In the genomic region with DNA sequence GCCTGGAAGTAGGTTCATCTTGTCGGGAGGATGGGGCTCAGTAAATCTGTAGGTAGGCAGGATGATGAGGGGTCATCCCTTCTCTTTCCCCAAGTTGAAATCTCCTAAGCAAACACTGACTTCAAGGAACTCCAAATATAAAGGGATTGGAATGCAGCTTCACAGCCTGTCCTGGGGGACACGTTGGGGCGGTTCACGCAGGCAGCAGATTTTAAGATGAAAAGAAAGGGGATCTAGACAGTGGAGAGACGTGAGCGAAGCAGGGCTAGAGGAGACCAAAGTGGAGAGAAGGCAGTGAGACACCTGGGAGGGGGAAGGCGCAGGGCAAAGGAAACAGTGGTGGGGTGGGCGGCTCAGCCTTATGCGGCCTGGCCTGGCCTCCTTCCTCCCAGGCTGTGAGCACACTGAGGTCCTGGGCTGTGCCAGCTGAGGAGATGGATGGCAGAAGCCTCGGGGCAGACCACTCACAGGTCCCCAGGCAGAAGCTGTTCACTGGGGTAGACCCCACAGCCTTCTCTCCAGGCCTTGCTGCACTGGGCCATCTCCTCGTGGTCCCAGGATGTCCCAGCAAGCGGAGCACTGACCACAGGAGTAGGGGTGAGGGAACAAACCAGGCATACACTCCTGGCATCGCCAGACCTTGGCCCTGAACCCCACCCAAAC, we compare ENCODE assay signal across 27 cellular contexts. TPM values are rescaled to one million over a fixed set of nuclear protein-coding genes. Genes with fewer than 3 reads are reported as not detected.
A peak's percentile ranks its signal among the peaks of the same experiment; 100 is the strongest.
DNase-seq lines count a peak whose midpoint lies in the region; ATAC-seq, FAIRE-seq and TF ChIP-seq lines count a peak whose summit lies in the region.
"Had no signal": no experiment of that assay in that cellular context is flagged by ENCODE, and none has a peak within 500 bp of the region (broad histone marks: within the 10 kb centered on the region; RNA-seq: fewer than 3 reads in every experiment).

No MANE protein-coding gene starts in this region.

- TF ChIP-seq EP300 in K562 (IDR thresholded peaks at IDR 0.05; ENCODE audit: low read length) = no peak
- TF ChIP-seq EP300 in upper lobe of left lung (IDR thresholded peaks at IDR 0.05) = no peak
- TF ChIP-seq EP300 in sigmoid colon (IDR thresholded peaks at IDR 0.05) = no peak

- H3K27ac ChIP-seq in K562 (ENCODE audit: extremely low read depth, low read depth, low read length) = no peak overlapping the region
- H3K27ac ChIP-seq in upper lobe of left lung = no peak overlapping the region
- no peak overlapping the region for H3K27ac ChIP-seq in prostate gland
- H3K27ac ChIP-seq in sigmoid colon = no peak overlapping the region
- H3K27ac ChIP-seq: breast epithelium, colonic mucosa, epithelial cell of prostate, RWPE1, skin epidermis had no signal

- CTCF ChIA-PET in K562 (lab: Yijun Ruan, JAX; ENCODE audit: low intra/inter-chr PET ratio) = interaction anchor here (1.2 kb wide), 1 partner anchor 352 kb away, joined by 3 read pairs; no protein-coding TSS in a partner anchor

- peak overlapping the region; percentile 4 for H3K27ac Mint-ChIP-seq in mesothelial cell of epicardium
- H3K27ac Mint-ChIP-seq: activated B cell treated with CpG ODN at 0.5 μM for 24 hours; activated naive CD4-positive, alpha-beta T cell treated with anti-CD3 and anti-CD28 coated beads, Interleukin-2, amount 50 U/mL, for 24 hours; immature natural killer cell; stimulated activated naive B cell treated with anti-CD40 and anti-IgM and Interleukin-4, amounts not matched to agents 10 μg/mL and 1 μg/mL and 100 μg/mL, for 72 hours had no signal

- H3K9ac ChIP-seq in K562 (ENCODE audit: insufficient read depth in 1 of 2, low read depth in 2 of 2, low read length in 2 of 2) = peak overlapping the region in 1 of 2 experiments; percentile 10; a peak in 1 of 4 replicates

- POLR2A ChIA-PET in K562 (lab: Yijun Ruan, JAX) = interaction anchor here (0.7 to 0.9 kb wide), 2 partner anchors 11 to 348 kb away, joined by 3 read pairs; no protein-coding TSS in a partner anchor

- H3K4me2 ChIP-seq in K562 (ENCODE audit: insufficient read depth, low read length) = no peak overlapping the region

- H3K4me1 ChIP-seq in K562 (replicated peaks in 1 of 2; ENCODE audit: control insufficient read depth in 2 of 2, insufficient read depth in 2 of 2, low read length in 2 of 2) (peaks cover 4 to 5% of the 10 kb centered on the region in 2 experiments; a peak in 3 of 5 replicates), upper lobe of left lung (peaks cover 0 to 3% (median 0%) of the 10 kb centered on the region in 4 donors), prostate gland (replicated peaks) (no peaks in the 10 kb centered on the region), sigmoid colon (no peaks in the 10 kb centered on the region)
- H3K4me1 ChIP-seq: breast epithelium, colonic mucosa had no signal

- ATAC-seq in Right ventricle myocardium inferior = peak; percentile 14
- ATAC-seq in left ventricle myocardium superior = no peak
- ATAC-seq in K562 = peak; percentile 23; the same call in 2 of the 3 replicates
- ATAC-seq in upper lobe of left lung (ENCODE audit: low FRiP score in 2 of 2) = peak; percentile 19 to 35
- ATAC-seq: HepG2; naive thymus-derived CD4-positive, alpha-beta T cell; stimulated activated naive B cell treated with anti-CD40 and anti-IgM and Interleukin-4, amounts not matched to agents 10 μg/mL and 1 μg/mL and 100 μg/mL, for 72 hours had no signal

- H3K36me3 ChIP-seq in K562 (ENCODE audit: control insufficient read depth, insufficient read depth, low read length) (no peaks in the 10 kb centered on the region), upper lobe of left lung (no peaks in the 10 kb centered on the region), prostate gland (no peaks in the 10 kb centered on the region), sigmoid colon (no peaks in the 10 kb centered on the region)
- H3K36me3 ChIP-seq: breast epithelium, colonic mucosa had no signal

- H2AFZ ChIP-seq in K562 (ENCODE audit: low read depth, low read length) = no peak overlapping the region

- peaks cover 18% of the 10 kb centered on the region for H3K4me1 Mint-ChIP-seq in mesothelial cell of epicardium
- H3K4me1 Mint-ChIP-seq: stimulated activated naive B cell treated with anti-CD40 and anti-IgM and Interleukin-4, amounts not matched to agents 10 μg/mL and 1 μg/mL and 100 μg/mL, for 72 hours had no signal

- no peak for DNase-seq in Right ventricle myocardium inferior (ENCODE audit: missing footprints)
- no peak for DNase-seq in left ventricle myocardium superior
- no peak for DNase-seq in K562 (ENCODE audit: extremely low read depth in 1 of 4, low spot score in 3 of 4)
- no peak for DNase-seq in mesothelial cell of epicardium (ENCODE audit: low spot score in 2 of 2, unreplicated experiment in 2 of 2)
- DNase-seq in upper lobe of left lung = peak in 1 of 2 donors; percentile 32
- no peak for DNase-seq in central memory CD4-positive, alpha-beta T cell
- no peak for DNase-seq in prostate gland (ENCODE audit: low spot score)
- DNase-seq in sigmoid colon = no peak
- DNase-seq: activated B cell treated with CpG ODN at 0.5 μM for 24 hours; activated CD4-positive, alpha-beta T cell treated with anti-CD3 and anti-CD28 coated beads, Interleukin-2, amount 50 U/mL, for 48 hours; amniotic stem cell; CD4-positive, alpha-beta memory T cell; colonic mucosa; effector CD4-positive, alpha-beta T cell; immature natural killer cell; MV-4-11; naive thymus-derived CD4-positive, alpha-beta T cell; NCI-H1436 treated with DMSO at 0.1 percent for 48 hours; NCI-H446; stimulated activated naive B cell treated with anti-CD40 and anti-IgM and Interleukin-4, amounts not matched to agents 10 μg/mL and 1 μg/mL and 100 μg/mL, for 72 hours had no signal

- H3K4me3 ChIP-seq in K562 (no peak overlapping the region), upper lobe of left lung (no peak overlapping the region), prostate gland (no peak overlapping the region), sigmoid colon (no peak overlapping the region)
- H3K4me3 ChIP-seq: breast epithelium, colonic mucosa, skin epidermis had no signal

- H3K9me3 ChIP-seq in K562 (replicated peaks; ENCODE audit: control insufficient read depth, insufficient read depth, low read depth, low read length) (no peaks in the 10 kb centered on the region), upper lobe of left lung (no peaks in the 10 kb centered on the region), prostate gland (no peaks in the 10 kb centered on the region), sigmoid colon (no peaks in the 10 kb centered on the region)
- H3K9me3 ChIP-seq: breast epithelium, colonic mucosa had no signal

- no peaks in the 10 kb centered on the region for H3K9me3 Mint-ChIP-seq in mesothelial cell of epicardium
- H3K9me3 Mint-ChIP-seq: activated B cell treated with CpG ODN at 0.5 μM for 24 hours; activated naive CD4-positive, alpha-beta T cell treated with anti-CD3 and anti-CD28 coated beads, Interleukin-2, amount 50 U/mL, for 24 hours; CD4-positive, alpha-beta memory T cell; naive thymus-derived CD4-positive, alpha-beta T cell; stimulated activated naive B cell treated with anti-CD40 and anti-IgM and Interleukin-4, amounts not matched to agents 10 μg/mL and 1 μg/mL and 100 μg/mL, for 72 hours had no signal

- no peaks in the 10 kb centered on the region for H3K9me1 ChIP-seq in K562 (ENCODE audit: control insufficient read depth, insufficient read depth, low read length)

- BruUV-seq in K562 (replicated peaks; lab: Mats Ljungman, UMichigan) = no TSS peak

- H4K20me1 ChIP-seq in K562 (replicated peaks; ENCODE audit: control insufficient read depth, insufficient read depth, low read length) = no peaks in the 10 kb centered on the region

- TF ChIP-seq POLR2A in K562 (conservative IDR thresholded peaks at IDR 0.05) = no peak
- TF ChIP-seq POLR2A in upper lobe of left lung (IDR thresholded peaks at IDR 0.05) = no peak
- no peak for TF ChIP-seq POLR2A in prostate gland (IDR thresholded peaks at IDR 0.05)
- TF ChIP-seq POLR2A in sigmoid colon (IDR thresholded peaks at IDR 0.05) = no peak

- FAIRE-seq in K562 (lab: Jason Lieb, UNC) = no peak
- FAIRE-seq: D721Med, HepG2 had no signal

- H3K36me3 Mint-ChIP-seq in mesothelial cell of epicardium = no peaks in the 10 kb centered on the region
- H3K36me3 Mint-ChIP-seq: activated naive CD4-positive, alpha-beta T cell treated with anti-CD3 and anti-CD28 coated beads, Interleukin-2, amount 50 U/mL, for 24 hours; CD4-positive, alpha-beta memory T cell; immature natural killer cell; naive thymus-derived CD4-positive, alpha-beta T cell; stimulated activated naive B cell treated with anti-CD40 and anti-IgM and Interleukin-4, amounts not matched to agents 10 μg/mL and 1 μg/mL and 100 μg/mL, for 72 hours had no signal

- 20% methylated on average over 13 of the region's 13 CpGs for WGBS in K562 (ENCODE audit: insufficient coverage, low coverage, missing lambda C conversion rate)
- WGBS in upper lobe of left lung, 2 donors = 81 to 86% methylated on average over 10 to 13 of the region's 13 CpGs
- 61% methylated on average over 13 of the region's 13 CpGs for whole genome bisulfite sequencing in prostate gland
- WGBS in sigmoid colon, 2 donors = 86 to 90% methylated on average over 13 of the region's 13 CpGs

- in situ Hi-C loops in K562 (cut with MboI) = no loop called here

- intact Hi-C loops in Right ventricle myocardium inferior (cut with DNase I) = no loop called here
- intact Hi-C loops in left ventricle myocardium superior (cut with micrococcal nuclease) = no loop called here
- intact Hi-C loops in K562 (cut with micrococcal nuclease) = no loop called here
- intact Hi-C loops in prostate gland (cut with DNase I) = no loop called here
- intact Hi-C loops in sigmoid colon (cut with DNase I) = no loop called here

- H3K27me3 ChIP-seq in K562 (ENCODE audit: control insufficient read depth in 2 of 2, insufficient read depth in 2 of 2, low read length in 2 of 2) (peaks cover 28 to 49% of the 10 kb centered on the region in 2 experiments), upper lobe of left lung (no peaks in the 10 kb centered on the region), prostate gland (replicated peaks; ENCODE audit: insufficient read depth) (no peaks in the 10 kb centered on the region), sigmoid colon (no peaks in the 10 kb centered on the region)
- H3K27me3 ChIP-seq: breast epithelium, colonic mucosa had no signal

- no peaks in the 10 kb centered on the region for H3K27me3 Mint-ChIP-seq in mesothelial cell of epicardium (ENCODE audit: low read depth)
- H3K27me3 Mint-ChIP-seq: activated naive CD4-positive, alpha-beta T cell treated with anti-CD3 and anti-CD28 coated beads, Interleukin-2, amount 50 U/mL, for 24 hours; CD4-positive, alpha-beta memory T cell had no signal

- no peak for TF ChIP-seq CTCF in K562 (IDR thresholded peaks at IDR 0.05 in 2 of 3, conservative IDR thresholded peaks at IDR 0.05 in 1 of 3; ENCODE audit: insufficient read depth in 2 of 3, low read depth in 1 of 3, low read length in 3 of 3)
- TF ChIP-seq CTCF in mesothelial cell of epicardium (IDR thresholded peaks at IDR 0.05; ENCODE audit: unreplicated experiment) = no peak
- no peak for TF ChIP-seq CTCF in upper lobe of left lung (IDR thresholded peaks at IDR 0.05)
- TF ChIP-seq CTCF in prostate gland (IDR thresholded peaks at IDR 0.05) = no peak
- TF ChIP-seq CTCF in sigmoid colon (IDR thresholded peaks at IDR 0.05) = no peak

- H3K79me2 ChIP-seq in K562 (ENCODE audit: control insufficient read depth, insufficient read depth, low read length) = no peaks in the 10 kb centered on the region

- no peak overlapping the region for H3K4me3 Mint-ChIP-seq in mesothelial cell of epicardium
- H3K4me3 Mint-ChIP-seq: activated B cell treated with CpG ODN at 0.5 μM for 24 hours; activated naive CD4-positive, alpha-beta T cell treated with anti-CD3 and anti-CD28 coated beads, Interleukin-2, amount 50 U/mL, for 24 hours; CD4-positive, alpha-beta memory T cell; immature natural killer cell; stimulated activated naive B cell treated with anti-CD40 and anti-IgM and Interleukin-4, amounts not matched to agents 10 μg/mL and 1 μg/mL and 100 μg/mL, for 72 hours had no signal

- TF ChIP-seq RAD21 in K562 (CRISPR knock-in tag; conservative IDR thresholded peaks at IDR 0.05 in 1 of 2, IDR thresholded peaks at IDR 0.05 in 1 of 2) = no peak

RNA-seq across cellular contexts. Expression of a gene that starts 51.7 kb away (rescaled TPM):
- total RNA-seq in Right ventricle myocardium inferior (48.8 TPM), left ventricle myocardium superior (47.4 TPM), K562 (2014; rRNA removed) (38.3 and 63.2 TPM in 2 replicates), K562 (2014; rRNA removed; fragmentation: Illumina TruSeq; extraction: Trizol) (122 and 133 TPM in 2 replicates), K562 (2015; rRNA removed; fragmentation: Illumina TruSeq; extraction: Trizol) (91.2 and 103 TPM in 2 replicates), K562 (2021) (105 and 107 TPM in 2 replicates), mesothelial cell of epicardium (82.5 to 85.5 TPM (median 84.4 TPM) in 3 replicates), upper lobe of left lung (100 to 1,000 TPM in 2 of 6 donors, 10 to 100 TPM in 4; 59.7 to 145 (median 81.2) TPM), prostate gland (10 to 100 TPM; 36.4 to 79.1 TPM), sigmoid colon (10 to 100 TPM; 43.2 to 47.9 (median 45.1) TPM)
- 74.7 and 186 TPM in 2 replicates for total RNA-seq in K562 (2011; cell fraction: chromatin; rRNA removed; ENCODE audit: low replicate concordance)
- 41.0 and 51.3 TPM in 2 replicates for total RNA-seq in K562 (2011; cell fraction: nucleolus; rRNA removed)
- total RNA-seq in K562 (2011; cell fraction: nucleoplasm; rRNA removed) = 111 and 217 TPM in 2 replicates
- polyA plus RNA-seq in K562 (2011; rRNA removed) (49.0 and 72.5 TPM in 2 replicates), K562 (2014; fragmentation: Illumina TruSeq; extraction: Trizol) (39.6 and 41.1 TPM in 2 replicates), K562 (2014; fragmentation: Nextera tagmentation; extraction: Ambion mirVana) (10 to 100 TPM; 16.7 to 31.7 TPM), K562 (2014; rRNA removed) (41.4 and 41.9 TPM in 2 replicates), sigmoid colon (10 to 100 TPM in 1 of 3 donors, 1 to 10 TPM in 2; 4.2 to 15.0 (median 8.8) TPM)
- 20.5 and 30.3 TPM in 2 replicates for polyA plus RNA-seq in K562 (2011; cell fraction: cytosol; rRNA removed)
- polyA plus RNA-seq in K562 (2011; cell fraction: nucleus; rRNA removed) = 18.9 and 22.1 TPM in 2 replicates
- polyA plus RNA-seq in K562 (2012) = 14.7 and 20.4 TPM in 2 replicates
- 144 and 191 TPM in 2 replicates for polyA minus RNA-seq in K562 (2011; rRNA and poly(A)+ RNA removed)
- polyA minus RNA-seq in K562 (2011; cell fraction: cytosol; rRNA and poly(A)+ RNA removed) = 55.8 and 79.8 TPM in 2 replicates
- 33.9 and 55.4 TPM in 2 replicates for polyA minus RNA-seq in K562 (2011; cell fraction: nucleus; rRNA and poly(A)+ RNA removed)

RNA-seq across cellular contexts. Expression of a gene that starts 56.2 kb away (rescaled TPM):
- total RNA-seq in Right ventricle myocardium inferior (41.9 TPM), left ventricle myocardium superior (43.4 TPM), K562 (2014; rRNA removed) (21.0 and 29.1 TPM in 2 replicates), K562 (2014; rRNA removed; fragmentation: Illumina TruSeq; extraction: Trizol) (35.5 and 40.4 TPM in 2 replicates), K562 (2015; rRNA removed; fragmentation: Illumina TruSeq; extraction: Trizol) (34.4 and 38.1 TPM in 2 replicates), K562 (2021) (21.7 and 28.0 TPM in 2 replicates), mesothelial cell of epicardium (20.3 to 23.3 TPM (median 23.2 TPM) in 3 replicates), upper lobe of left lung (10 to 100 TPM; 19.9 to 65.0 (median 59.7) TPM), prostate gland (10 to 100 TPM; 81.7 to 86.4 TPM), sigmoid colon (100 to 1,000 TPM; 117 to 152 (median 126) TPM)
- total RNA-seq in K562 (2011; cell fraction: chromatin; rRNA removed; ENCODE audit: low replicate concordance) = 34.1 and 36.6 TPM in 2 replicates
- 20.5 and 27.2 TPM in 2 replicates for total RNA-seq in K562 (2011; cell fraction: nucleolus; rRNA removed)
- 29.0 and 38.0 TPM in 2 replicates for total RNA-seq in K562 (2011; cell fraction: nucleoplasm; rRNA removed)
- polyA plus RNA-seq in K562 (2011; rRNA removed) (30.6 and 36.2 TPM in 2 replicates), K562 (2014; fragmentation: Illumina TruSeq; extraction: Trizol) (39.3 and 46.9 TPM in 2 replicates), K562 (2014; fragmentation: Nextera tagmentation; extraction: Ambion mirVana) (10 to 100 TPM; 27.1 to 38.0 TPM), K562 (2014; rRNA removed) (18.1 and 21.7 TPM in 2 replicates), sigmoid colon (10 to 100 TPM; 13.2 to 21.1 (median 13.2) TPM)
- polyA plus RNA-seq in K562 (2011; cell fraction: cytosol; rRNA removed) = 10.8 and 14.3 TPM in 2 replicates
- polyA plus RNA-seq in K562 (2011; cell fraction: nucleus; rRNA removed) = 8.2 and 12.3 TPM in 2 replicates
- polyA plus RNA-seq in K562 (2012) = 22.9 and 25.6 TPM in 2 replicates
- 41.7 and 51.5 TPM in 2 replicates for polyA minus RNA-seq in K562 (2011; rRNA and poly(A)+ RNA removed)
- polyA minus RNA-seq in K562 (2011; cell fraction: cytosol; rRNA and poly(A)+ RNA removed) = 10.0 and 21.2 TPM in 2 replicates
- 15.8 and 21.8 TPM in 2 replicates for polyA minus RNA-seq in K562 (2011; cell fraction: nucleus; rRNA and poly(A)+ RNA removed)
